8 cellular contexts compared by ENCODE assay signal in the genomic region with DNA sequence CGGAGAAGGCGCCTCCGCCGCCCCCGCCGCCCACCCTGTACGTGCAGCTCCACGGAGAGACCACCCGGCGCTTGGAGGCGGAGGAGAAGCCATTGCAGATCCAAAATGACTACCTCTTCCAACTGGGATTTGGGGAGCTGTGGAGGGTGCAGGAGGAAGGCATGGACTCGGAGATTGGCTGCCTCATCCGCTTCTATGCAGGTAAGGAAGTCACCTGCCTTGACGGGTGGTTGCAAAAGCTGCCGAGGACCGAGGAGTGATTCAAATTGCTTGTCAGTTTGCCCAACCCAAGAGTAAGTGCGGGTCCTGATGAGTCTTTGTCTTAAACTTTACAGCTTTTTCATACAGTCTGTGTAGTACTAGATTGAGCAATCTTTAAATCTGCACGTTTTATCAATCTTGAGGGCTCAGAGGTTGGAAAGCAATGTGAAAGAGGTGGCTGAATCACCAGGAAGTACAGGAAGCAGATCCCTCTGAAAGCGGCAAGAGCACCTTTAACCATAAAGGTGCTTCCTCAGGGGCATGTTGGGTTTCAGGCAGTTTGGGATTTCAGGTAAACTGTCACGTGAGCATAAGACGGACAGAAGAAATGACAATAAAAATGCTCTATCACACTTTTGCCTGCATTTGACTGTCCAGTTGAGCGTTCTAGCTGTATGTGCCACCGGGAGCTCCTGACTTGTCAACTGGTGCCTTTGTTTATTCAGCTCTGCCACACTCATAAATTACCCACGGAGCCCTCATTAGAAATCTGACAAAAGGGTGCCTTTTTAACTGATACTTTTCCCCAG. TPM values are rescaled to one million over a fixed set of nuclear protein-coding genes. Genes with fewer than 3 reads are reported as not detected.
A peak's percentile ranks its signal among the peaks of the same experiment; 100 is the strongest.
DNase-seq lines count a peak whose midpoint lies in the region; ATAC-seq and TF ChIP-seq lines count a peak whose summit lies in the region.

No MANE protein-coding gene starts in this region.

- H3K27me3 Mint-ChIP-seq in CD14-positive monocyte (ENCODE audit: low read depth in 3 of 3): peaks cover 0 to 5% (median 0%) of the 10 kb centered on the region in 3 donors

- H3K4me1 ChIP-seq in foreskin keratinocyte: peaks cover 21% of the 10 kb centered on the region

- H3K36me3 Mint-ChIP-seq in CD14-positive monocyte: no peaks in the 10 kb centered on the region

- peak overlapping the region; percentile 25 for H3K27ac ChIP-seq in foreskin keratinocyte

- peaks cover 38% of the 10 kb centered on the region for H3K4me1 Mint-ChIP-seq in CD14-positive monocyte

- peak overlapping the region; percentile 88 to 96 for H3K4me3 Mint-ChIP-seq in CD14-positive monocyte

- no peaks in the 10 kb centered on the region for H3K27me3 ChIP-seq in foreskin keratinocyte

- DNase-seq in CD14-positive monocyte (ENCODE audit: low spot score): peak; percentile 51
- DNase-seq in HT1080 (ENCODE audit: low read depth): peak; percentile 59
- peak; percentile 78 for DNase-seq in RPMI8226
- DNase-seq in activated gamma-delta T cell treated with anti-CD3 and anti-CD28 coated beads, Interleukin-2, amount 50 U/mL, for 16 hours (ENCODE audit: low read depth): peak; percentile 16
- DNase-seq in foreskin keratinocyte: peak; percentile 88 to 91
- DNase-seq in occipital lobe (lab: John Stamatoyannopoulos, UW): peak; percentile 15
- DNase-seq in COLO829 (ENCODE audit: low spot score): no peak

- H3K27ac Mint-ChIP-seq in CD14-positive monocyte: peak overlapping the region; percentile 1 to 85 (median 72)

- peak; percentile 33 for ATAC-seq in foreskin keratinocyte
- ATAC-seq in HG02798 (IDR thresholded peaks at IDR 0.05; ENCODE audit: poor library complexity, unreplicated experiment): no peak

- intact Hi-C loops in CD14-positive monocyte (cut with micrococcal nuclease): loop anchor here (5.0 to 10.0 kb wide), 7 partner anchors 68 to 1258 kb away; a partner anchor contains a TSS

- no peaks in the 10 kb centered on the region for H3K9me3 Mint-ChIP-seq in CD14-positive monocyte

- TF ChIP-seq CTCF in CD14-positive monocyte (IDR thresholded peaks at IDR 0.05) (no peak), foreskin keratinocyte (conservative IDR thresholded peaks at IDR 0.05) (no peak)

RNA-seq across cellular contexts. Expression of a gene that starts 1.9 kb away (rescaled TPM):
- polyA plus RNA-seq in CD14-positive monocyte (under 1 TPM; 0.04 to 0.55 TPM), foreskin keratinocyte (3.1 and 3.6 TPM in 2 replicates)
- 7.7 and 8.6 TPM in 2 replicates for total RNA-seq in HT1080 (2014; rRNA removed; shearing (Covaris generic))
- 8.4 and 8.7 TPM in 2 replicates for polyA plus RNA-seq in HT1080 (2015; cell fraction: cytosol; rRNA removed)
- polyA plus RNA-seq in HT1080 (2015; cell fraction: nucleus; rRNA removed): 13.8 and 14.1 TPM in 2 replicates
- total RNA-seq in foreskin keratinocyte (9.5 and 10.3 TPM in 2 replicates), occipital lobe (22.6 TPM)
